In genomic region chr3:172235698-172236097, GRCh38 we compare ENCODE assay signal across 30 cellular contexts.
"Had no signal": no experiment of that assay in that cellular context is flagged by ENCODE, and none has a peak within 500 bp of the region (broad histone marks: within the 10 kb centered on the region; RNA-seq: fewer than 3 reads in every experiment).

No MANE protein-coding gene starts in this region.

- H3K4me1 ChIP-seq: breast epithelium, colonic mucosa, esophagus squamous epithelium had no signal

- H3K4me3 Mint-ChIP-seq: activated CD4-positive, alpha-beta memory T cell treated with anti-CD3 and anti-CD28 coated beads, Interleukin-2, amount 10 ng/mL, durations not matched to agents 7 days and 5 days; activated CD4-positive, alpha-beta T cell treated with anti-CD3 and anti-CD28 coated beads, Interleukin-2, amount 10 ng/mL, durations not matched to agents 7 days and 5 days; activated naive CD4-positive, alpha-beta T cell treated with anti-CD3 and anti-CD28 coated beads, Interleukin-2, amount 10 ng/mL, durations not matched to agents 7 days and 5 days; activated naive CD8-positive, alpha-beta T cell treated with anti-CD3 and anti-CD28 coated beads, Interleukin-2, amount 10 ng/mL, durations not matched to agents 7 days and 5 days; activated T-cell treated with anti-CD3 and anti-CD28 coated beads, Interleukin-2, amount 50 U/mL, for 24 hours; activated T-cell treated with anti-CD3 and anti-CD28 coated beads, Interleukin-2, amount 50 U/mL, for 72 hours; brain had no signal

- H3K27me3 ChIP-seq: ascending aorta, breast epithelium, cardiac muscle cell, colonic mucosa, esophagus squamous epithelium, gastroesophageal sphincter had no signal

- H3K36me3 ChIP-seq: breast epithelium, cardiac muscle cell, colonic mucosa, esophagus squamous epithelium, gastroesophageal sphincter had no signal

- FAIRE-seq: endometrium, endothelial cell of umbilical vein had no signal

- H3K27me3 Mint-ChIP-seq: activated CD4-positive, alpha-beta memory T cell treated with anti-CD3 and anti-CD28 coated beads, Interleukin-2, amount 10 ng/mL, durations not matched to agents 7 days and 5 days; activated CD4-positive, alpha-beta T cell treated with anti-CD3 and anti-CD28 coated beads, Interleukin-2, amount 10 ng/mL, durations not matched to agents 7 days and 5 days; activated naive CD4-positive, alpha-beta T cell treated with anti-CD3 and anti-CD28 coated beads, Interleukin-2, amount 10 ng/mL, durations not matched to agents 7 days and 5 days; activated naive CD8-positive, alpha-beta T cell treated with anti-CD3 and anti-CD28 coated beads, Interleukin-2, amount 10 ng/mL, durations not matched to agents 7 days and 5 days; activated T-cell treated with anti-CD3 and anti-CD28 coated beads, Interleukin-2, amount 50 U/mL, for 24 hours had no signal

- H3K4me3 ChIP-seq: ascending aorta, breast epithelium, cardiac muscle cell, colonic mucosa, esophagus squamous epithelium, gastroesophageal sphincter had no signal

- H3K4me1 Mint-ChIP-seq: activated CD4-positive, alpha-beta memory T cell treated with anti-CD3 and anti-CD28 coated beads, Interleukin-2, amount 10 ng/mL, durations not matched to agents 7 days and 5 days; activated CD4-positive, alpha-beta T cell treated with anti-CD3 and anti-CD28 coated beads, Interleukin-2, amount 10 ng/mL, durations not matched to agents 7 days and 5 days; activated naive CD4-positive, alpha-beta T cell treated with anti-CD3 and anti-CD28 coated beads, Interleukin-2, amount 10 ng/mL, durations not matched to agents 7 days and 5 days; activated naive CD8-positive, alpha-beta T cell treated with anti-CD3 and anti-CD28 coated beads, Interleukin-2, amount 10 ng/mL, durations not matched to agents 7 days and 5 days; brain had no signal

- H3K36me3 Mint-ChIP-seq: activated naive CD4-positive, alpha-beta T cell treated with anti-CD3 and anti-CD28 coated beads, Interleukin-2, amount 10 ng/mL, durations not matched to agents 7 days and 5 days had no signal

- ATAC-seq: activated naive CD4-positive, alpha-beta T cell treated with anti-CD3 and anti-CD28 coated beads, Interleukin-2, amount 50 U/mL, for 72 hours; activated T-cell treated with anti-CD3 and anti-CD28 coated beads, Interleukin-2, amount 50 U/mL, for 72 hours; gastroesophageal sphincter had no signal

- H3K27ac Mint-ChIP-seq: activated CD4-positive, alpha-beta memory T cell treated with anti-CD3 and anti-CD28 coated beads, Interleukin-2, amount 10 ng/mL, durations not matched to agents 7 days and 5 days; activated CD4-positive, alpha-beta T cell treated with anti-CD3 and anti-CD28 coated beads, Interleukin-2, amount 10 ng/mL, durations not matched to agents 7 days and 5 days; activated naive CD4-positive, alpha-beta T cell treated with anti-CD3 and anti-CD28 coated beads, Interleukin-2, amount 10 ng/mL, durations not matched to agents 7 days and 5 days; activated naive CD4-positive, alpha-beta T cell treated with anti-CD3 and anti-CD28 coated beads, Interleukin-2, amount 50 U/mL, for 72 hours; activated naive CD8-positive, alpha-beta T cell treated with anti-CD3 and anti-CD28 coated beads, Interleukin-2, amount 10 ng/mL, durations not matched to agents 7 days and 5 days; activated T-cell treated with anti-CD3 and anti-CD28 coated beads, Interleukin-2, amount 50 U/mL, for 24 hours; activated T-cell treated with anti-CD3 and anti-CD28 coated beads, Interleukin-2, amount 50 U/mL, for 72 hours; brain had no signal

- H3K9me3 ChIP-seq: ascending aorta, breast epithelium, colonic mucosa, esophagus squamous epithelium, gastroesophageal sphincter had no signal

- DNase-seq: activated CD4-positive, alpha-beta memory T cell treated with anti-CD3 and anti-CD28 coated beads, Interleukin-2, amount 10 ng/mL, durations not matched to agents 7 days and 5 days; activated CD4-positive, alpha-beta T cell treated with anti-CD3 and anti-CD28 coated beads for 4 hours; activated CD4-positive, alpha-beta T cell treated with anti-CD3 and anti-CD28 coated beads, Interleukin-2, amount 10 ng/mL, durations not matched to agents 7 days and 5 days; activated CD4-positive, alpha-beta T cell treated with anti-CD3 and anti-CD28 coated beads, Interleukin-2, amount 50 U/mL, for 4 hours; activated CD4-positive, CD25-positive, alpha-beta regulatory T cell; activated CD4-positive, CD25-positive, alpha-beta regulatory T cell treated with anti-CD3 and anti-CD28 coated beads, Interleukin-2, amount 50 U/mL, for 72 hours; activated CD8-positive, alpha-beta memory T cell treated with anti-CD3 and anti-CD28 coated beads, Interleukin-2, amount 50 U/mL, for 48 hours; activated gamma-delta T cell; activated naive CD4-positive, alpha-beta T cell; activated naive CD4-positive, alpha-beta T cell treated with anti-CD3 and anti-CD28 coated beads, Interleukin-2, amount 10 ng/mL, durations not matched to agents 7 days and 5 days; activated naive CD8-positive, alpha-beta T cell treated with anti-CD3 and anti-CD28 coated beads, Interleukin-2, amount 10 ng/mL, durations not matched to agents 7 days and 5 days; activated T-cell treated with anti-CD3 and anti-CD28 coated beads for 4 hours; activated T-cell treated with anti-CD3 and anti-CD28 coated beads, Interleukin-2, amount 50 U/mL, for 24 hours; activated T-cell treated with anti-CD3 and anti-CD28 coated beads, Interleukin-2, amount 50 U/mL, for 72 hours; central memory CD4-positive, alpha-beta T cell; cerebellar nuclear complex; colonic mucosa; effector CD8-positive, alpha-beta T cell; esophagus squamous epithelium; foreskin melanocyte; T-helper 2 cell had no signal

- H3K9me3 Mint-ChIP-seq: activated T-cell treated with anti-CD3 and anti-CD28 coated beads, Interleukin-2, amount 50 U/mL, for 72 hours had no signal

- H3K27ac ChIP-seq: ascending aorta, breast epithelium, colonic mucosa, epithelial cell of prostate, esophagus squamous epithelium, gastroesophageal sphincter had no signal
